In genomic region chr15:22780267-22780666, GRCh38 we compare ENCODE assay signal across 12 cellular contexts. TPM values are rescaled to one million over a fixed set of nuclear protein-coding genes. Genes with fewer than 3 reads are reported as not detected.
A peak's percentile ranks its signal among the peaks of the same experiment; 100 is the strongest.
DNase-seq lines count a peak whose midpoint lies in the region; ATAC-seq, FAIRE-seq and TF ChIP-seq lines count a peak whose summit lies in the region.
"Had no signal": no experiment of that assay in that cellular context is flagged by ENCODE, and none has a peak within 500 bp of the region (broad histone marks: within the 10 kb centered on the region; RNA-seq: fewer than 3 reads in every experiment).

No MANE protein-coding gene starts in this region.

- H3K4me2 ChIP-seq in K562 (ENCODE audit: insufficient read depth, low read length), result no peak overlapping the region
- H3K4me2 ChIP-seq: smooth muscle cell had no signal

- FAIRE-seq in K562 (lab: Jason Lieb, UNC) (no peak), kidney (lab: Jason Lieb, UNC) (no peak)
- FAIRE-seq: H1 had no signal

- CTCF ChIA-PET in K562 (lab: Yijun Ruan, JAX; ENCODE audit: low intra/inter-chr PET ratio), result no interaction called here

- no peak for TF ChIP-seq CTCF in K562 (IDR thresholded peaks at IDR 0.05 in 2 of 3, conservative IDR thresholded peaks at IDR 0.05 in 1 of 3; ENCODE audit: insufficient read depth in 2 of 3, low read depth in 1 of 3, low read length in 3 of 3)
- TF ChIP-seq CTCF in testis (IDR thresholded peaks at IDR 0.05), result no peak
- no peak for TF ChIP-seq CTCF in kidney (IDR thresholded peaks at IDR 0.05; ENCODE audit: borderline replicate concordance, extremely low read depth, insufficient read depth)

- no peaks in the 10 kb centered on the region for H3K79me2 ChIP-seq in K562 (ENCODE audit: control insufficient read depth, insufficient read depth, low read length)

- no peak for TF ChIP-seq EP300 in K562 (IDR thresholded peaks at IDR 0.05; ENCODE audit: low read length)

- ATAC-seq in GM18508 (IDR thresholded peaks at IDR 0.05; ENCODE audit: insufficient read depth, unreplicated experiment) (peak; percentile 64), GM19455 (IDR thresholded peaks at IDR 0.05; ENCODE audit: unreplicated experiment) (peak; percentile 40), HG03342 (IDR thresholded peaks at IDR 0.05; ENCODE audit: unreplicated experiment) (peak; percentile 57), K562 (no peak)
- ATAC-seq: body of pancreas had no signal

- no peaks in the 10 kb centered on the region for H3K9me1 ChIP-seq in K562 (ENCODE audit: control insufficient read depth, insufficient read depth, low read length)

- no peak for DNase-seq in K562 (ENCODE audit: extremely low read depth in 1 of 4, low spot score in 3 of 4)
- no peak for DNase-seq in KG1 (lab: John Stamatoyannopoulos, UW)
- DNase-seq in globus pallidus (ENCODE audit: low spot score), result no peak
- DNase-seq in testis, result no peak
- no peak for DNase-seq in kidney
- DNase-seq: body of pancreas, glutamatergic neuron had no signal

- peaks cover 17% of the 10 kb centered on the region in 2 experiments for H3K4me1 ChIP-seq in K562 (replicated peaks in 1 of 2; ENCODE audit: control insufficient read depth in 2 of 2, insufficient read depth in 2 of 2, low read length in 2 of 2)
- H3K4me1 ChIP-seq in testis, result no peaks in the 10 kb centered on the region
- no peaks in the 10 kb centered on the region for H3K4me1 ChIP-seq in kidney (ENCODE audit: control insufficient read depth in 1 of 2, insufficient read depth in 1 of 2, low read depth in 1 of 2, low read length in 2 of 2)
- H3K4me1 ChIP-seq: body of pancreas had no signal

- 34% methylated on average over 2 of the region's 2 CpGs for WGBS in K562 (ENCODE audit: insufficient coverage, low coverage, missing lambda C conversion rate)
- 87 to 93% methylated on average over 2 of the region's 2 CpGs for WGBS in testis, 2 donors

- no peaks in the 10 kb centered on the region for H3K27me3 ChIP-seq in K562 (ENCODE audit: control insufficient read depth in 2 of 2, insufficient read depth in 2 of 2, low read length in 2 of 2)
- H3K27me3 ChIP-seq in testis, result no peaks in the 10 kb centered on the region
- H3K27me3 ChIP-seq: body of pancreas had no signal

- intact Hi-C loops in K562 (cut with micrococcal nuclease), result loop anchor here (5.0 kb wide), 1 partner anchor 57 kb away; the partner anchor contains the start of gene NIPA2
- intact Hi-C loops in testis (cut with DNase I; ENCODE audit: low total_unique reads), result no loop called here
- intact Hi-C loops in kidney (cut with DNase I), result no loop called here

- H4K20me1 ChIP-seq in K562 (replicated peaks; ENCODE audit: control insufficient read depth, insufficient read depth, low read length), result no peaks in the 10 kb centered on the region

- POLR2A ChIA-PET in K562 (lab: Yijun Ruan, JAX), result no interaction called here

- H3K9me3 ChIP-seq in K562 (replicated peaks; ENCODE audit: control insufficient read depth, insufficient read depth, low read depth, low read length) (no peaks in the 10 kb centered on the region), testis (no peaks in the 10 kb centered on the region), kidney (ENCODE audit: control insufficient read depth in 1 of 2, low read length in 2 of 2) (no peaks in the 10 kb centered on the region)
- H3K9me3 ChIP-seq: body of pancreas had no signal

- H2AFZ ChIP-seq in K562 (ENCODE audit: low read depth, low read length), result peak overlapping the region; percentile 81

- TF ChIP-seq POLR2A in K562 (conservative IDR thresholded peaks at IDR 0.05) (no peak), testis (IDR thresholded peaks at IDR 0.05) (no peak)

- no peak for TF ChIP-seq RAD21 in K562 (CRISPR knock-in tag; conservative IDR thresholded peaks at IDR 0.05 in 1 of 2, IDR thresholded peaks at IDR 0.05 in 1 of 2)

- no peak overlapping the region for H3K4me3 ChIP-seq in K562
- H3K4me3 ChIP-seq in testis, result no peak overlapping the region
- no peak overlapping the region for H3K4me3 ChIP-seq in kidney (ENCODE audit: low read length in 2 of 2)
- H3K4me3 ChIP-seq: body of pancreas, smooth muscle cell had no signal

- H3K27ac ChIP-seq in K562 (ENCODE audit: extremely low read depth, low read depth, low read length), result no peak overlapping the region
- H3K27ac ChIP-seq in testis, result no peak overlapping the region
- H3K27ac ChIP-seq in kidney (ENCODE audit: low read depth in 2 of 2, low read length in 2 of 2), result no peak overlapping the region
- H3K27ac ChIP-seq: body of pancreas had no signal

- in situ Hi-C loops in K562 (cut with MboI), result no loop called here

- H3K36me3 ChIP-seq in K562 (ENCODE audit: control insufficient read depth, insufficient read depth, low read length) (no peaks in the 10 kb centered on the region), testis (ENCODE audit: low read depth, missing control alignments) (no peaks in the 10 kb centered on the region), kidney (ENCODE audit: control insufficient read depth in 1 of 2, insufficient read depth in 2 of 2, low read length in 2 of 2) (no peaks in the 10 kb centered on the region)

- BruUV-seq in K562 (replicated peaks; lab: Mats Ljungman, UMichigan), result no TSS peak

- H3K9ac ChIP-seq in K562 (ENCODE audit: insufficient read depth in 1 of 2, low read depth in 2 of 2, low read length in 2 of 2) (no peak overlapping the region), kidney (ENCODE audit: low read length in 2 of 2) (no peak overlapping the region)

TF ChIP-seq in K562, 482 proteins besides CTCF, POLR2A, EP300 and RAD21 (continues in another document):
- TF ChIP-seq RNF219 (CRISPR knock-in tag; IDR thresholded peaks at IDR 0.05) (no peak), ZNF316 (IDR thresholded peaks at IDR 0.05) (peak; percentile 72), ZFPM2 (CRISPR knock-in tag; IDR thresholded peaks at IDR 0.05) (no peak), TEAD1 (CRISPR knock-in tag; IDR thresholded peaks at IDR 0.05) (no peak), C11orf30 (IDR thresholded peaks at IDR 0.05; ENCODE audit: low read depth) (peak; percentile 55; the same call in 1 of the 2 replicates)

RNA-seq across cellular contexts. Expression of gene NIPA1, which starts 6.2 kb away (rescaled TPM):
- total RNA-seq in K562 (2011; cell fraction: chromatin; rRNA removed; ENCODE audit: low replicate concordance), result 31.7 and 51.8 TPM in 2 replicates
- total RNA-seq in K562 (2011; cell fraction: nucleolus; rRNA removed), result 25.7 and 35.3 TPM in 2 replicates
- total RNA-seq in K562 (2011; cell fraction: nucleoplasm; rRNA removed), result 44.9 and 73.9 TPM in 2 replicates
- 10.5 and 12.3 TPM in 2 replicates for total RNA-seq in K562 (2014; rRNA removed)
- 12.0 and 12.4 TPM in 2 replicates for total RNA-seq in K562 (2014; rRNA removed; fragmentation: Illumina TruSeq; extraction: Trizol)
- 11.6 and 12.3 TPM in 2 replicates for total RNA-seq in K562 (2015; rRNA removed; fragmentation: Illumina TruSeq; extraction: Trizol)
- total RNA-seq in K562 (2021), result 20.9 and 21.0 TPM in 2 replicates
- 25.7 and 28.5 TPM in 2 replicates for polyA plus RNA-seq in K562 (2011; rRNA removed)
- 19.7 and 21.7 TPM in 2 replicates for polyA plus RNA-seq in K562 (2011; cell fraction: cytosol; rRNA removed)
- 36.0 and 38.2 TPM in 2 replicates for polyA plus RNA-seq in K562 (2011; cell fraction: nucleus; rRNA removed)
- 12.3 and 13.2 TPM in 2 replicates for polyA plus RNA-seq in K562 (2012)
- 13.3 and 14.9 TPM in 2 replicates for polyA plus RNA-seq in K562 (2014; fragmentation: Illumina TruSeq; extraction: Trizol)
- polyA plus RNA-seq in K562 (2014; fragmentation: Nextera tagmentation; extraction: Ambion mirVana), result 1 to 10 TPM; 3.1 to 4.4 TPM
- polyA plus RNA-seq in K562 (2014; rRNA removed), result 11.0 and 12.9 TPM in 2 replicates
- polyA minus RNA-seq in K562 (2011; rRNA and poly(A)+ RNA removed), result 47.9 and 56.1 TPM in 2 replicates
- 18.1 and 24.3 TPM in 2 replicates for polyA minus RNA-seq in K562 (2011; cell fraction: cytosol; rRNA and poly(A)+ RNA removed)
- polyA minus RNA-seq in K562 (2011; cell fraction: nucleus; rRNA and poly(A)+ RNA removed), result 15.8 and 19.2 TPM in 2 replicates
- 10 to 100 TPM; 13.0 to 15.4 TPM for total RNA-seq in testis
- polyA plus RNA-seq in testis (ENCODE audit: insufficient read depth, low read depth, low replicate concordance), result 8.1 TPM
- total RNA-seq in kidney, result 15.7 TPM
- 6.8 TPM for polyA plus RNA-seq in kidney (ENCODE audit: insufficient read depth, low read depth, low replicate concordance)

RNA-seq across cellular contexts. Expression of gene NIPA2, which starts 58.2 kb away (rescaled TPM):
- 57.2 and 75.5 TPM in 2 replicates for total RNA-seq in K562 (2011; cell fraction: chromatin; rRNA removed; ENCODE audit: low replicate concordance)
- 83.6 and 99.9 TPM in 2 replicates for total RNA-seq in K562 (2011; cell fraction: nucleolus; rRNA removed)
- total RNA-seq in K562 (2011; cell fraction: nucleoplasm; rRNA removed), result 105 and 115 TPM in 2 replicates
- 107 and 112 TPM in 2 replicates for total RNA-seq in K562 (2014; rRNA removed)
- total RNA-seq in K562 (2014; rRNA removed; fragmentation: Illumina TruSeq; extraction: Trizol), result 93.9 and 99.6 TPM in 2 replicates
- total RNA-seq in K562 (2015; rRNA removed; fragmentation: Illumina TruSeq; extraction: Trizol), result 85.4 and 86.4 TPM in 2 replicates
- total RNA-seq in K562 (2021), result 102 and 109 TPM in 2 replicates
- 72.7 and 94.3 TPM in 2 replicates for polyA plus RNA-seq in K562 (2011; rRNA removed)
- polyA plus RNA-seq in K562 (2011; cell fraction: cytosol; rRNA removed), result 39.7 and 62.8 TPM in 2 replicates
- polyA plus RNA-seq in K562 (2011; cell fraction: nucleus; rRNA removed), result 23.0 and 31.9 TPM in 2 replicates
- polyA plus RNA-seq in K562 (2012), result 56.0 and 68.5 TPM in 2 replicates
- 63.9 and 81.7 TPM in 2 replicates for polyA plus RNA-seq in K562 (2014; fragmentation: Illumina TruSeq; extraction: Trizol)
- polyA plus RNA-seq in K562 (2014; fragmentation: Nextera tagmentation; extraction: Ambion mirVana), result 10 to 100 TPM; 18.7 to 22.7 TPM
- 87.3 and 91.8 TPM in 2 replicates for polyA plus RNA-seq in K562 (2014; rRNA removed)
- polyA minus RNA-seq in K562 (2011; rRNA and poly(A)+ RNA removed), result 71.8 and 85.1 TPM in 2 replicates
- polyA minus RNA-seq in K562 (2011; cell fraction: cytosol; rRNA and poly(A)+ RNA removed), result 49.1 and 56.2 TPM in 2 replicates
- 37.6 and 47.0 TPM in 2 replicates for polyA minus RNA-seq in K562 (2011; cell fraction: nucleus; rRNA and poly(A)+ RNA removed)
- total RNA-seq in testis, result 10 to 100 TPM; 33.9 to 47.1 TPM
- polyA plus RNA-seq in testis (ENCODE audit: insufficient read depth, low read depth, low replicate concordance), result 31.4 TPM
- 48.5 TPM for total RNA-seq in kidney
- 30.0 TPM for polyA plus RNA-seq in kidney (ENCODE audit: insufficient read depth, low read depth, low replicate concordance)
